ENCODE assay signal across 20 cellular contexts in genomic region chr13:83955011-83955410, GRCh38.
"Had no signal": no experiment of that assay in that cellular context is flagged by ENCODE, and none has a peak within 500 bp of the region (broad histone marks: within the 10 kb centered on the region; RNA-seq: fewer than 3 reads in every experiment).

No MANE protein-coding gene starts in this region.

- H3K4me3 Mint-ChIP-seq: endodermal cell; immature natural killer cell; natural killer cell; stimulated activated naive CD8-positive, alpha-beta T cell treated with anti-CD3 and anti-CD28 coated beads, Interleukin-15, amount 100 ng/mL, for 72 hours had no signal

- H3K36me3 Mint-ChIP-seq: immature natural killer cell, natural killer cell had no signal

- H3K4me1 ChIP-seq: esophagus squamous epithelium, parathyroid adenoma, right lobe of liver, suprapubic skin had no signal

- H3K27ac Mint-ChIP-seq: endodermal cell; immature natural killer cell; natural killer cell; progenitor cell of endocrine pancreas; stimulated activated naive CD8-positive, alpha-beta T cell treated with anti-CD3 and anti-CD28 coated beads, Interleukin-15, amount 100 ng/mL, for 72 hours had no signal

- H3K9ac ChIP-seq: parathyroid adenoma had no signal

- H3K36me3 ChIP-seq: esophagus squamous epithelium, right lobe of liver, suprapubic skin had no signal

- H3K4me3 ChIP-seq: esophagus squamous epithelium, right lobe of liver, suprapubic skin had no signal

- H3K9me3 ChIP-seq: esophagus squamous epithelium, right lobe of liver, suprapubic skin had no signal

- H3K4me1 Mint-ChIP-seq: endodermal cell; immature natural killer cell; natural killer cell; stimulated activated naive CD8-positive, alpha-beta T cell treated with anti-CD3 and anti-CD28 coated beads, Interleukin-15, amount 100 ng/mL, for 72 hours had no signal

- H3K27ac ChIP-seq: esophagus squamous epithelium, parathyroid adenoma, right lobe of liver, suprapubic skin had no signal

- H3K27me3 ChIP-seq: esophagus squamous epithelium, right lobe of liver, suprapubic skin had no signal

- ATAC-seq: left lobe of liver; natural killer cell; right lobe of liver; stimulated activated naive CD8-positive, alpha-beta T cell treated with anti-CD3 and anti-CD28 coated beads, Interleukin-15, amount 100 ng/mL, for 72 hours had no signal

- DNase-seq: effector CD8-positive, alpha-beta T cell; endodermal cell; esophagus squamous epithelium; hypothalamus; immature natural killer cell; islet precursor cell; natural killer cell; right lobe of liver; small intestine; stimulated activated CD4-positive, alpha-beta T cell treated with anti-CD3 and anti-CD28 coated beads, Interleukin-15, amount 100 ng/mL, for 24 hours; stimulated activated CD4-positive, alpha-beta T cell treated with anti-CD3 and anti-CD28 coated beads, Interleukin-2, amount 100 ng/mL, for 48 hours; stimulated activated naive CD4-positive, alpha-beta T cell; stimulated activated naive CD8-positive, alpha-beta T cell treated with anti-CD3 and anti-CD28 coated beads, Interleukin-15, amount 100 ng/mL, for 72 hours; trophoblast cell had no signal

- H3K9me3 Mint-ChIP-seq: endodermal cell; immature natural killer cell; natural killer cell; stimulated activated naive CD8-positive, alpha-beta T cell treated with anti-CD3 and anti-CD28 coated beads, Interleukin-15, amount 100 ng/mL, for 72 hours had no signal

- H3K27me3 Mint-ChIP-seq: progenitor cell of endocrine pancreas; stimulated activated naive CD8-positive, alpha-beta T cell treated with anti-CD3 and anti-CD28 coated beads, Interleukin-15, amount 100 ng/mL, for 72 hours had no signal

- H2AFZ ChIP-seq: parathyroid adenoma had no signal

- H3K79me2 ChIP-seq: parathyroid adenoma had no signal

- FAIRE-seq: colon, frontal cortex, small intestine had no signal
